ENCODE assay signal across 8 cellular contexts in genomic region chr22:41469218-41469851, GRCh38. TPM values are rescaled to one million over a fixed set of nuclear protein-coding genes. Genes with fewer than 3 reads are reported as not detected.
DNase-seq lines count a peak whose midpoint lies in the region; ATAC-seq and TF ChIP-seq lines count a peak whose summit lies in the region.

No MANE protein-coding gene starts in this region.

- H3K27me3 ChIP-seq in mammary epithelial cell (ENCODE audit: insufficient read depth, low read length) (no peaks in the 10 kb centered on the region), right lobe of liver (no peaks in the 10 kb centered on the region), testis (no peaks in the 10 kb centered on the region)

- dilution Hi-C loops in mammary epithelial cell (cut with HindIII; ENCODE audit: low sequenced_read_pairs) = no loop called here

- TF ChIP-seq CTCF in mammary epithelial cell (conservative IDR thresholded peaks at IDR 0.05 in 1 of 2, IDR thresholded peaks at IDR 0.05 in 1 of 2; ENCODE audit: extremely low read depth in 1 of 2, insufficient read depth in 1 of 2, low read depth in 1 of 2, low read length in 2 of 2) = no peak
- TF ChIP-seq CTCF in right lobe of liver (IDR thresholded peaks at IDR 0.05) = no peak
- TF ChIP-seq CTCF in testis (IDR thresholded peaks at IDR 0.05) = no peak

- peak; percentile 13 for ATAC-seq in GM21529 (IDR thresholded peaks at IDR 0.05; ENCODE audit: unreplicated experiment)
- peak; percentile 29 to 46 (median 35) for ATAC-seq in right lobe of liver

- H3K4me2 ChIP-seq in mammary epithelial cell (ENCODE audit: insufficient read depth, low read depth, low read length) = peak overlapping the region; percentile 90

- H4K20me1 ChIP-seq in mammary epithelial cell (ENCODE audit: insufficient read depth, low read length) = no peaks in the 10 kb centered on the region

- TF ChIP-seq POLR2A in right lobe of liver (IDR thresholded peaks at IDR 0.05) = no peak
- TF ChIP-seq POLR2A in testis (IDR thresholded peaks at IDR 0.05) = no peak

- CTCF ChIA-PET in mammary epithelial cell (lab: Charles Lee; ENCODE audit: low non-redundant PET) = interaction anchor here (0.6 to 1.2 kb wide), 3 partner anchors 11 to 74 kb away, joined by 3 to 6 read pairs (median 4); no protein-coding TSS in a partner anchor

- H3K4me3 ChIP-seq in mammary epithelial cell (replicated peaks in 1 of 3; ENCODE audit: insufficient read depth in 1 of 3, low read depth in 2 of 3, low read length in 3 of 3) = peak overlapping the region; percentile 68 to 82 (median 81)
- peak overlapping the region; percentile 83 to 99 (median 92) for H3K4me3 ChIP-seq in right lobe of liver
- H3K4me3 ChIP-seq in testis = peak overlapping the region; percentile 77 to 95

- WGBS in mammary epithelial cell (ENCODE audit: low coverage, missing lambda C conversion rate) = 5% methylated on average over 20 of the region's 30 CpGs
- WGBS in right lobe of liver (ENCODE audit: insufficient coverage, low coverage, low lambda C conversion rate, missing lambda C conversion rate) = 2% methylated on average over 7 of the region's 30 CpGs
- WGBS in testis, 2 donors = 1% methylated on average over 17 to 30 of the region's 30 CpGs

- intact Hi-C loops in mammary epithelial cell (cut with micrococcal nuclease) (loop anchor here (1.0 to 5.0 kb wide), 2 partner anchors 25 to 48 kb away; no protein-coding TSS in a partner anchor), right lobe of liver (cut with DNase I) (loop anchor here in 1 of 2 donors (10.0 kb wide), 1 partner anchor 45 kb away; no protein-coding TSS in a partner anchor), testis (cut with DNase I; ENCODE audit: low total_unique reads) (no loop called here)

- peak overlapping the region; percentile 98 for H3K27ac ChIP-seq in mammary epithelial cell (ENCODE audit: insufficient read depth, low read depth, low read length)
- H3K27ac ChIP-seq in right lobe of liver = peak overlapping the region; percentile 81 to 97 (median 96)
- H3K27ac ChIP-seq in testis = peak overlapping the region; percentile 91

- peak overlapping the region; percentile 86 for H2AFZ ChIP-seq in mammary epithelial cell (ENCODE audit: low read depth, low read length)

- in situ Hi-C loops in mammary epithelial cell (cut with MboI; ENCODE audit: low sequenced_read_pairs in 2 of 2) = no loop called here

- H3K36me3 ChIP-seq in mammary epithelial cell (ENCODE audit: insufficient read depth, low read length) (peaks cover 18% of the 10 kb centered on the region), right lobe of liver (peaks cover 4 to 31% (median 15%) of the 10 kb centered on the region in 4 donors), testis (ENCODE audit: low read depth, missing control alignments) (no peaks in the 10 kb centered on the region)

- H3K9ac ChIP-seq in mammary epithelial cell (ENCODE audit: insufficient read depth, low read length) = peak overlapping the region; percentile 93

- peaks cover 92% of the 10 kb centered on the region for H3K79me2 ChIP-seq in mammary epithelial cell (ENCODE audit: insufficient read depth, low read length)

- DNase-seq in COLO668 (lab: John Stamatoyannopoulos, UW; ENCODE audit: unreplicated experiment) (peak; percentile 49), NAMALWA (ENCODE audit: low spot score) (peak; percentile 71), mammary epithelial cell (no peak), right lobe of liver (no peak), testis (no peak), EL (no peak), AG08395 (ENCODE audit: low spot score) (no peak)

- H3K9me3 ChIP-seq in mammary epithelial cell (replicated peaks; ENCODE audit: insufficient read depth, low read length) (no peaks in the 10 kb centered on the region), right lobe of liver (no peaks in the 10 kb centered on the region), testis (no peaks in the 10 kb centered on the region)

- BruUV-seq in mammary epithelial cell (replicated peaks; lab: Mats Ljungman, UMichigan) = no TSS peak

- H3K4me1 ChIP-seq in mammary epithelial cell (ENCODE audit: insufficient read depth, low read length) = peaks cover 17% of the 10 kb centered on the region
- H3K4me1 ChIP-seq in right lobe of liver = peaks cover 0 to 41% (median 18%) of the 10 kb centered on the region in 4 donors
- peaks cover 11% of the 10 kb centered on the region for H3K4me1 ChIP-seq in testis

RNA-seq across cellular contexts. Expression of gene ACO2, which starts 0.4 kb away (rescaled TPM):
- total RNA-seq in mammary epithelial cell = 10 to 100 TPM; 79.2 to 96.0 TPM
- 61.5 TPM for polyA plus RNA-seq in mammary epithelial cell
- polyA minus RNA-seq in mammary epithelial cell = 85.0 TPM
- total RNA-seq in right lobe of liver = 100 to 1,000 TPM in 2 of 6 experiments, 10 to 100 TPM in 4; 62.6 to 135 (median 66.8) TPM
- 100 to 1,000 TPM; 133 to 178 TPM for total RNA-seq in testis
- 113 TPM for polyA plus RNA-seq in testis (ENCODE audit: insufficient read depth, low read depth, low replicate concordance)

RNA-seq across cellular contexts. Expression of gene PHF5A, which starts 0.8 kb away (rescaled TPM):
- 10 to 100 TPM; 32.2 to 54.3 TPM for total RNA-seq in mammary epithelial cell
- 73.3 TPM for polyA plus RNA-seq in mammary epithelial cell
- 22.1 TPM for polyA minus RNA-seq in mammary epithelial cell
- 10 to 100 TPM; 12.1 to 20.7 (median 14.5) TPM for total RNA-seq in right lobe of liver
- total RNA-seq in testis = 10 to 100 TPM; 33.7 to 35.1 TPM
- polyA plus RNA-seq in testis (ENCODE audit: insufficient read depth, low read depth, low replicate concordance) = 42.8 TPM

RNA-seq across cellular contexts. Expression of gene TOB2, which starts 22.7 kb away (rescaled TPM):
- total RNA-seq in mammary epithelial cell (10 to 100 TPM; 28.3 to 30.3 TPM), right lobe of liver (10 to 100 TPM; 11.6 to 33.4 (median 19.4) TPM), testis (10 to 100 TPM; 35.4 to 41.7 TPM)
- polyA plus RNA-seq in mammary epithelial cell (15.1 TPM), testis (ENCODE audit: insufficient read depth, low read depth, low replicate concordance) (32.7 TPM)
- polyA minus RNA-seq in mammary epithelial cell = 43.0 TPM

Comparison
In these comparisons a context has a peak if more than half of its experiments do, and no peak if none do; other contexts are left out.
1. DNase-seq: peak in COLO668 (single experiment) and NAMALWA (single experiment); none in mammary epithelial cell (single experiment), right lobe of liver (0 of 3), testis (single experiment), EL (single experiment) and AG08395 (single experiment).
2. Peak in every context shown above with its lines, with median percentiles within 50 percentile points of each other: H3K27ac ChIP-seq and H3K4me3 ChIP-seq.